Comparison of ENCODE assay signal across 2 cellular contexts in the genomic region with DNA sequence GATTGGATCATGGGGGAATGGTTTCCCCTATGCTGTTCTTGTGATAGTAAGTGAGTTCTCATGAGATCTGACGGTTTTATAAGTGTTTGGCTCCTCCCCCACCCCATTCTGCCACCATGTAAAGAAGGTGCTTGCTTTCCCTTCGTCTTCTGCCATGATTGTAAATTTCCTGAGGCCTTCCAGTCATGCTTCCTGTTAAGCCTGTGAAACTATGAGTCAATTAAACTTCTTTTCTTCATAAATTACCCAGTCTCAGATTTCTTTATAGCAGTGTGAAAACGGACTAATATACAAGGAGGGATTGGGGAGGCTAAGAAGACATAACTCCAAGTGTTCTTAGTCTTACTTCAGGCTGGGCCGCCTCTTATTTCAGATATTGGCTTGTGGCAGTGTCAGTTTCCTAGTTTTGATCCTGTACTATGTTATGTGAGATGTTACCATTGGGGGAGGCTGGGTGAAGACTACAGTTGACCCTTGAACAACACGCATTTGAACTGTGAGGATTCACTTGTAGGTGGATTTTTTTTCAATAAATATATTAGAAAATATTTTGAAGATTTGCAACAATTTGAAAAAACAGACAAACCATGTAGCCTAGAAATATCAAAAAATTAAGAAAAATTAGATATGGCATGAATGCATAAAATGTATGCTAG.
TF ChIP-seq lines count a peak whose summit lies in the region.

No MANE protein-coding gene starts in this region.

TF ChIP-seq in SK-N-SH treated with all-trans-retinoic acid at 6 μM for 48 hours, 23 proteins besides CTCF, POLR2A, EP300 and RAD21:
- no peak for TF ChIP-seq ZFP30 (CRISPR knock-in tag; IDR thresholded peaks at IDR 0.05)
- no peak for TF ChIP-seq CSDC2 (CRISPR knock-in tag; IDR thresholded peaks at IDR 0.05)
- no peak for TF ChIP-seq RARB (CRISPR knock-in tag; IDR thresholded peaks at IDR 0.05)
- TF ChIP-seq ZC3H10 (CRISPR knock-in tag; IDR thresholded peaks at IDR 0.05): no peak
- no peak for TF ChIP-seq ESRRG (CRISPR knock-in tag; IDR thresholded peaks at IDR 0.05)
- TF ChIP-seq, protein P1, sequence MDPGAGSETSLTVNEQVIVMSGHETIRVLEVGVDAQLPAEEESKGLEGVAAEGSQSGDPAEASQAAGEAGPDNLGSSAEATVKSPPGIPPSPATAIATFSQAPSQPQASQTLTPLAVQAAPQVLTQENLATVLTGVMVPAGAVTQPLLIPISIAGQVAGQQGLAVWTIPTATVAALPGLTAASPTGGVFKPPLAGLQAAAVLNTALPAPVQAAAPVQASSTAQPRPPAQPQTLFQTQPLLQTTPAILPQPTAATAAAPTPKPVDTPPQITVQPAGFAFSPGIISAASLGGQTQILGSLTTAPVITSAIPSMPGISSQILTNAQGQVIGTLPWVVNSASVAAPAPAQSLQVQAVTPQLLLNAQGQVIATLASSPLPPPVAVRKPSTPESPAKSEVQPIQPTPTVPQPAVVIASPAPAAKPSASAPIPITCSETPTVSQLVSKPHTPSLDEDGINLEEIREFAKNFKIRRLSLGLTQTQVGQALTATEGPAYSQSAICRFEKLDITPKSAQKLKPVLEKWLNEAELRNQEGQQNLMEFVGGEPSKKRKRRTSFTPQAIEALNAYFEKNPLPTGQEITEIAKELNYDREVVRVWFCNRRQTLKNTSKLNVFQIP (CRISPR knock-in tag; IDR thresholded peaks at IDR 0.05; ENCODE audit: borderline replicate concordance, low read depth): no peak
- no peak for TF ChIP-seq OSR1 (CRISPR knock-in tag; IDR thresholded peaks at IDR 0.05)
- TF ChIP-seq ZNF565 (CRISPR knock-in tag; conservative IDR thresholded peaks at IDR 0.05; ENCODE audit: low read depth): no peak
- TF ChIP-seq ZNF70 (CRISPR knock-in tag; IDR thresholded peaks at IDR 0.05): no peak
- TF ChIP-seq, protein P2, sequence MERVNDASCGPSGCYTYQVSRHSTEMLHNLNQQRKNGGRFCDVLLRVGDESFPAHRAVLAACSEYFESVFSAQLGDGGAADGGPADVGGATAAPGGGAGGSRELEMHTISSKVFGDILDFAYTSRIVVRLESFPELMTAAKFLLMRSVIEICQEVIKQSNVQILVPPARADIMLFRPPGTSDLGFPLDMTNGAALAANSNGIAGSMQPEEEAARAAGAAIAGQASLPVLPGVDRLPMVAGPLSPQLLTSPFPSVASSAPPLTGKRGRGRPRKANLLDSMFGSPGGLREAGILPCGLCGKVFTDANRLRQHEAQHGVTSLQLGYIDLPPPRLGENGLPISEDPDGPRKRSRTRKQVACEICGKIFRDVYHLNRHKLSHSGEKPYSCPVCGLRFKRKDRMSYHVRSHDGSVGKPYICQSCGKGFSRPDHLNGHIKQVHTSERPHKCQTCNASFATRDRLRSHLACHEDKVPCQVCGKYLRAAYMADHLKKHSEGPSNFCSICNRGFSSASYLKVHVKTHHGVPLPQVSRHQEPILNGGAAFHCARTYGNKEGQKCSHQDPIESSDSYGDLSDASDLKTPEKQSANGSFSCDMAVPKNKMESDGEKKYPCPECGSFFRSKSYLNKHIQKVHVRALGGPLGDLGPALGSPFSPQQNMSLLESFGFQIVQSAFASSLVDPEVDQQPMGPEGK (CRISPR knock-in tag; IDR thresholded peaks at IDR 0.05; ENCODE audit: borderline replicate concordance): no peak
- TF ChIP-seq ZFP3 (CRISPR knock-in tag; IDR thresholded peaks at IDR 0.05): no peak
- TF ChIP-seq, protein P3, sequence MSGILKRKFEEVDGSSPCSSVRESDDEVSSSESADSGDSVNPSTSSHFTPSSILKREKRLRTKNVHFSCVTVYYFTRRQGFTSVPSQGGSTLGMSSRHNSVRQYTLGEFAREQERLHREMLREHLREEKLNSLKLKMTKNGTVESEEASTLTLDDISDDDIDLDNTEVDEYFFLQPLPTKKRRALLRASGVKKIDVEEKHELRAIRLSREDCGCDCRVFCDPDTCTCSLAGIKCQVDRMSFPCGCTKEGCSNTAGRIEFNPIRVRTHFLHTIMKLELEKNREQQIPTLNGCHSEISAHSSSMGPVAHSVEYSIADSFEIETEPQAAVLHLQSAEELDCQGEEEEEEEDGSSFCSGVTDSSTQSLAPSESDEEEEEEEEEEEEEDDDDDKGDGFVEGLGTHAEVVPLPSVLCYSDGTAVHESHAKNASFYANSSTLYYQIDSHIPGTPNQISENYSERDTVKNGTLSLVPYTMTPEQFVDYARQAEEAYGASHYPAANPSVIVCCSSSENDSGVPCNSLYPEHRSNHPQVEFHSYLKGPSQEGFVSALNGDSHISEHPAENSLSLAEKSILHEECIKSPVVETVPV (CRISPR knock-in tag; IDR thresholded peaks at IDR 0.05): no peak
- no peak for TF ChIP-seq GLIS3 (CRISPR knock-in tag; IDR thresholded peaks at IDR 0.05)
- TF ChIP-seq SNAI2 (CRISPR knock-in tag; IDR thresholded peaks at IDR 0.05): no peak
- TF ChIP-seq PPARA (CRISPR knock-in tag; IDR thresholded peaks at IDR 0.05; ENCODE audit: borderline replicate concordance): no peak
- TF ChIP-seq BACH2 (CRISPR knock-in tag; IDR thresholded peaks at IDR 0.05; ENCODE audit: borderline replicate concordance): no peak
- TF ChIP-seq, protein P4, sequence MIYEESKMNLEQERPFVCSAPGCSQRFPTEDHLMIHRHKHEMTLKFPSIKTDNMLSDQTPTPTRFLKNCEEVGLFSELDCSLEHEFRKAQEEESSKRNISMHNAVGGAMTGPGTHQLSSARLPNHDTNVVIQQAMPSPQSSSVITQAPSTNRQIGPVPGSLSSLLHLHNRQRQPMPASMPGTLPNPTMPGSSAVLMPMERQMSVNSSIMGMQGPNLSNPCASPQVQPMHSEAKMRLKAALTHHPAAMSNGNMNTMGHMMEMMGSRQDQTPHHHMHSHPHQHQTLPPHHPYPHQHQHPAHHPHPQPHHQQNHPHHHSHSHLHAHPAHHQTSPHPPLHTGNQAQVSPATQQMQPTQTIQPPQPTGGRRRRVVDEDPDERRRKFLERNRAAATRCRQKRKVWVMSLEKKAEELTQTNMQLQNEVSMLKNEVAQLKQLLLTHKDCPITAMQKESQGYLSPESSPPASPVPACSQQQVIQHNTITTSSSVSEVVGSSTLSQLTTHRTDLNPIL (CRISPR knock-in tag; IDR thresholded peaks at IDR 0.05; ENCODE audit: low read depth): no peak
- no peak for TF ChIP-seq ZNF8 (CRISPR knock-in tag; IDR thresholded peaks at IDR 0.05)
- TF ChIP-seq TOX (CRISPR knock-in tag; IDR thresholded peaks at IDR 0.05; ENCODE audit: borderline replicate concordance): no peak
- TF ChIP-seq TCF4 (CRISPR knock-in tag; IDR thresholded peaks at IDR 0.05; ENCODE audit: borderline replicate concordance): no peak

TF ChIP-seq in SK-N-SH, 30 proteins besides CTCF, POLR2A, EP300 and RAD21:
- TF ChIP-seq, protein P5, sequence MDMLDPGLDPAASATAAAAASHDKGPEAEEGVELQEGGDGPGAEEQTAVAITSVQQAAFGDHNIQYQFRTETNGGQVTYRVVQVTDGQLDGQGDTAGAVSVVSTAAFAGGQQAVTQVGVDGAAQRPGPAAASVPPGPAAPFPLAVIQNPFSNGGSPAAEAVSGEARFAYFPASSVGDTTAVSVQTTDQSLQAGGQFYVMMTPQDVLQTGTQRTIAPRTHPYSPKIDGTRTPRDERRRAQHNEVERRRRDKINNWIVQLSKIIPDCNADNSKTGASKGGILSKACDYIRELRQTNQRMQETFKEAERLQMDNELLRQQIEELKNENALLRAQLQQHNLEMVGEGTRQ (IDR thresholded peaks at IDR 0.05; ENCODE audit: borderline replicate concordance, low read depth, low read length): no peak
- TF ChIP-seq ELF1 (IDR thresholded peaks at IDR 0.05) (no peak), RFX5 (IDR thresholded peaks at IDR 0.05; ENCODE audit: low read length) (no peak), FOXJ3 (CRISPR knock-in tag; IDR thresholded peaks at IDR 0.05) (no peak), TAF1 (IDR thresholded peaks at IDR 0.05; ENCODE audit: borderline replicate concordance, low read depth, low read length) (no peak), POLR2AphosphoS5 (IDR thresholded peaks at IDR 0.05; ENCODE audit: low read depth, low read length) (no peak), RXRA (IDR thresholded peaks at IDR 0.05; ENCODE audit: borderline replicate concordance, low read depth) (no peak), MXI1 (IDR thresholded peaks at IDR 0.05; ENCODE audit: low read depth, low read length) (no peak), GATA2 (CRISPR knock-in tag; IDR thresholded peaks at IDR 0.05) (no peak), TEAD4 (IDR thresholded peaks at IDR 0.05; ENCODE audit: borderline replicate concordance, insufficient read depth) (no peak), NRF1 (IDR thresholded peaks at IDR 0.05; ENCODE audit: low read depth, low read length) (no peak), JUND (IDR thresholded peaks at IDR 0.05) (no peak), NFIC (IDR thresholded peaks at IDR 0.05; ENCODE audit: borderline replicate concordance) (no peak)
- TF ChIP-seq, protein P6, sequence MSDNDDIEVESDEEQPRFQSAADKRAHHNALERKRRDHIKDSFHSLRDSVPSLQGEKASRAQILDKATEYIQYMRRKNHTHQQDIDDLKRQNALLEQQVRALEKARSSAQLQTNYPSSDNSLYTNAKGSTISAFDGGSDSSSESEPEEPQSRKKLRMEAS (IDR thresholded peaks at IDR 0.05; ENCODE audit: low read depth): no peak
- TF ChIP-seq, protein P7, sequence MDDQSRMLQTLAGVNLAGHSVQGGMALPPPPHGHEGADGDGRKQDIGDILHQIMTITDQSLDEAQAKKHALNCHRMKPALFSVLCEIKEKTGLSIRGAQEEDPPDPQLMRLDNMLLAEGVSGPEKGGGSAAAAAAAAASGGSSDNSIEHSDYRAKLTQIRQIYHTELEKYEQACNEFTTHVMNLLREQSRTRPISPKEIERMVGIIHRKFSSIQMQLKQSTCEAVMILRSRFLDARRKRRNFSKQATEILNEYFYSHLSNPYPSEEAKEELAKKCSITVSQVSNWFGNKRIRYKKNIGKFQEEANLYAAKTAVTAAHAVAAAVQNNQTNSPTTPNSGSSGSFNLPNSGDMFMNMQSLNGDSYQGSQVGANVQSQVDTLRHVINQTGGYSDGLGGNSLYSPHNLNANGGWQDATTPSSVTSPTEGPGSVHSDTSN (IDR thresholded peaks at IDR 0.05): no peak
- TF ChIP-seq, protein P8, sequence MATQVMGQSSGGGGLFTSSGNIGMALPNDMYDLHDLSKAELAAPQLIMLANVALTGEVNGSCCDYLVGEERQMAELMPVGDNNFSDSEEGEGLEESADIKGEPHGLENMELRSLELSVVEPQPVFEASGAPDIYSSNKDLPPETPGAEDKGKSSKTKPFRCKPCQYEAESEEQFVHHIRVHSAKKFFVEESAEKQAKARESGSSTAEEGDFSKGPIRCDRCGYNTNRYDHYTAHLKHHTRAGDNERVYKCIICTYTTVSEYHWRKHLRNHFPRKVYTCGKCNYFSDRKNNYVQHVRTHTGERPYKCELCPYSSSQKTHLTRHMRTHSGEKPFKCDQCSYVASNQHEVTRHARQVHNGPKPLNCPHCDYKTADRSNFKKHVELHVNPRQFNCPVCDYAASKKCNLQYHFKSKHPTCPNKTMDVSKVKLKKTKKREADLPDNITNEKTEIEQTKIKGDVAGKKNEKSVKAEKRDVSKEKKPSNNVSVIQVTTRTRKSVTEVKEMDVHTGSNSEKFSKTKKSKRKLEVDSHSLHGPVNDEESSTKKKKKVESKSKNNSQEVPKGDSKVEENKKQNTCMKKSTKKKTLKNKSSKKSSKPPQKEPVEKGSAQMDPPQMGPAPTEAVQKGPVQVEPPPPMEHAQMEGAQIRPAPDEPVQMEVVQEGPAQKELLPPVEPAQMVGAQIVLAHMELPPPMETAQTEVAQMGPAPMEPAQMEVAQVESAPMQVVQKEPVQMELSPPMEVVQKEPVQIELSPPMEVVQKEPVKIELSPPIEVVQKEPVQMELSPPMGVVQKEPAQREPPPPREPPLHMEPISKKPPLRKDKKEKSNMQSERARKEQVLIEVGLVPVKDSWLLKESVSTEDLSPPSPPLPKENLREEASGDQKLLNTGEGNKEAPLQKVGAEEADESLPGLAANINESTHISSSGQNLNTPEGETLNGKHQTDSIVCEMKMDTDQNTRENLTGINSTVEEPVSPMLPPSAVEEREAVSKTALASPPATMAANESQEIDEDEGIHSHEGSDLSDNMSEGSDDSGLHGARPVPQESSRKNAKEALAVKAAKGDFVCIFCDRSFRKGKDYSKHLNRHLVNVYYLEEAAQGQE (IDR thresholded peaks at IDR 0.05; ENCODE audit: low read depth, low read length): no peak
- TF ChIP-seq, protein P9, sequence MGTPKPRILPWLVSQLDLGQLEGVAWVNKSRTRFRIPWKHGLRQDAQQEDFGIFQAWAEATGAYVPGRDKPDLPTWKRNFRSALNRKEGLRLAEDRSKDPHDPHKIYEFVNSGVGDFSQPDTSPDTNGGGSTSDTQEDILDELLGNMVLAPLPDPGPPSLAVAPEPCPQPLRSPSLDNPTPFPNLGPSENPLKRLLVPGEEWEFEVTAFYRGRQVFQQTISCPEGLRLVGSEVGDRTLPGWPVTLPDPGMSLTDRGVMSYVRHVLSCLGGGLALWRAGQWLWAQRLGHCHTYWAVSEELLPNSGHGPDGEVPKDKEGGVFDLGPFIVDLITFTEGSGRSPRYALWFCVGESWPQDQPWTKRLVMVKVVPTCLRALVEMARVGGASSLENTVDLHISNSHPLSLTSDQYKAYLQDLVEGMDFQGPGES (IDR thresholded peaks at IDR 0.05; ENCODE audit: low read depth, low read length): no peak
- TF ChIP-seq, protein P10, sequence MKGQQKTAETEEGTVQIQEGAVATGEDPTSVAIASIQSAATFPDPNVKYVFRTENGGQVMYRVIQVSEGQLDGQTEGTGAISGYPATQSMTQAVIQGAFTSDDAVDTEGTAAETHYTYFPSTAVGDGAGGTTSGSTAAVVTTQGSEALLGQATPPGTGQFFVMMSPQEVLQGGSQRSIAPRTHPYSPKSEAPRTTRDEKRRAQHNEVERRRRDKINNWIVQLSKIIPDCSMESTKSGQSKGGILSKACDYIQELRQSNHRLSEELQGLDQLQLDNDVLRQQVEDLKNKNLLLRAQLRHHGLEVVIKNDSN (IDR thresholded peaks at IDR 0.05; ENCODE audit: borderline replicate concordance, low read depth): no peak
